ENCODE assay signal across 23 cellular contexts in genomic region chr21:28627691-28628090, GRCh38.
A peak's percentile ranks its signal among the peaks of the same experiment; 100 is the strongest.
DNase-seq lines count a peak whose midpoint lies in the region; ATAC-seq and TF ChIP-seq lines count a peak whose summit lies in the region.
"Had no signal": no experiment of that assay in that cellular context is flagged by ENCODE, and none has a peak within 500 bp of the region (broad histone marks: within the 10 kb centered on the region; RNA-seq: fewer than 3 reads in every experiment).

No MANE protein-coding gene starts in this region.

- H3K9me3 ChIP-seq in SK-N-SH (peaks cover under 1% of the 10 kb centered on the region; the same call in 1 of the 2 replicates), fibroblast of lung (ENCODE audit: control insufficient read depth, insufficient read depth, low read depth, low read length) (no peaks in the 10 kb centered on the region), vagina (no peaks in the 10 kb centered on the region)
- H3K9me3 ChIP-seq: ovary, right atrium auricular region had no signal

- POLR2A ChIA-PET in SK-N-SH (lab: Yijun Ruan, JAX): no interaction called here

- peak overlapping the region; percentile 23; the same call in 1 of the 2 replicates for H2AFZ ChIP-seq in SK-N-SH (ENCODE audit: low read depth)
- H2AFZ ChIP-seq in fibroblast of lung (ENCODE audit: low read length): peak overlapping the region; percentile 25

- CTCF ChIA-PET in SK-N-SH (lab: Yijun Ruan, JAX): no interaction called here

- H3K9ac ChIP-seq in SK-N-SH: no peak overlapping the region
- H3K9ac ChIP-seq in fibroblast of lung (ENCODE audit: insufficient read depth, low read length): no peak overlapping the region
- H3K9ac ChIP-seq: BLaER1 had no signal

- no peak for TF ChIP-seq POLR2A in vagina (IDR thresholded peaks at IDR 0.05)

- no peaks in the 10 kb centered on the region for H3K27me3 ChIP-seq in SK-N-SH (ENCODE audit: insufficient read depth)
- no peaks in the 10 kb centered on the region for H3K27me3 ChIP-seq in fibroblast of lung (ENCODE audit: control insufficient read depth, insufficient read depth, low read length)
- H3K27me3 ChIP-seq in vagina: no peaks in the 10 kb centered on the region
- H3K27me3 ChIP-seq: BLaER1, ovary, right atrium auricular region had no signal

- no peaks in the 10 kb centered on the region for H3K9me2 ChIP-seq in SK-N-SH

- intact Hi-C loops in vagina (cut with DNase I): no loop called here

- no peak for ATAC-seq in GM19455 (IDR thresholded peaks at IDR 0.05; ENCODE audit: unreplicated experiment)
- no peak for ATAC-seq in HG02938 (IDR thresholded peaks at IDR 0.05; ENCODE audit: unreplicated experiment)
- ATAC-seq: activated CD8-positive, alpha-beta memory T cell treated with anti-CD3 and anti-CD28 coated beads, Interleukin-2, amount 10 ng/mL, durations not matched to agents 7 days and 5 days; HCT116; K562; left lobe of liver; naive thymus-derived CD4-positive, alpha-beta T cell had no signal

- no peak for TF ChIP-seq EP300 in SK-N-SH (IDR thresholded peaks at IDR 0.05; ENCODE audit: borderline replicate concordance in 1 of 2, low read depth in 1 of 2, low read length in 1 of 2)

- H3K4me3 ChIP-seq in SK-N-SH (ENCODE audit: low read depth in 2 of 2, low read length in 1 of 2) (peak overlapping the region in 1 of 2 experiments; percentile 18; a peak in 1 of 4 replicates), fibroblast of lung (replicated peaks in 1 of 4; ENCODE audit: control extremely low read depth in 1 of 4, insufficient read depth in 1 of 4, low read depth in 3 of 4, low read length in 4 of 4) (no peak overlapping the region), vagina (no peak overlapping the region)
- H3K4me3 ChIP-seq: BLaER1, K562, ovary, right atrium auricular region had no signal

- DNase-seq in NCI-H82 (lab: John Stamatoyannopoulos, UW) (peak; percentile 7), NCI-H82 treated with DMSO at 0.1 percent for 48 hours (lab: John Stamatoyannopoulos, UW; ENCODE audit: unreplicated experiment) (no peak), SK-N-SH (no peak), fibroblast of lung (ENCODE audit: low read depth in 2 of 2) (no peak), vagina (ENCODE audit: extremely low spot score in 2 of 2) (no peak)
- no peak for DNase-seq in stimulated activated CD4-positive, alpha-beta T cell treated with anti-CD3 and anti-CD28 coated beads, Interleukin-2, amount 100 ng/mL, for 24 hours
- DNase-seq: activated CD4-positive, alpha-beta T cell treated with anti-CD3 and anti-CD28 coated beads, Interleukin-2, amount 10 ng/mL, durations not matched to agents 24 days and 14 days; activated CD8-positive, alpha-beta memory T cell treated with anti-CD3 and anti-CD28 coated beads, Interleukin-2, amount 10 ng/mL, durations not matched to agents 7 days and 5 days; effector memory CD4-positive, alpha-beta T cell; head of caudate nucleus; naive thymus-derived CD4-positive, alpha-beta T cell; NCI-H1694 treated with DMSO at 0.1 percent for 48 hours; NCI-H2227 treated with DMSO at 0.1 percent for 48 hours; NCI-H748 treated with DMSO at 0.1 percent for 48 hours; ovary; Right ventricle myocardium superior had no signal

- no peaks in the 10 kb centered on the region for H3K36me3 ChIP-seq in SK-N-SH (replicated peaks in 1 of 2; ENCODE audit: control insufficient read depth in 1 of 2, insufficient read depth in 2 of 2, low read length in 1 of 2)
- H3K36me3 ChIP-seq in fibroblast of lung (ENCODE audit: control insufficient read depth, insufficient read depth, low read length): no peaks in the 10 kb centered on the region
- no peaks in the 10 kb centered on the region for H3K36me3 ChIP-seq in vagina
- H3K36me3 ChIP-seq: BLaER1, ovary, right atrium auricular region had no signal

- H3K79me2 ChIP-seq in SK-N-SH (ENCODE audit: insufficient read depth) (no peaks in the 10 kb centered on the region), fibroblast of lung (ENCODE audit: control insufficient read depth, insufficient read depth, low read length) (no peaks in the 10 kb centered on the region)

- H3K27ac ChIP-seq in SK-N-SH (ENCODE audit: low read depth in 2 of 2, low read length in 1 of 2) (peak overlapping the region in 1 of 2 experiments; percentile 25; a peak in 1 of 4 replicates), fibroblast of lung (ENCODE audit: insufficient read depth, low read length) (no peak overlapping the region), vagina (peak overlapping the region; percentile 20)
- H3K27ac ChIP-seq: BLaER1, ovary, right atrium auricular region had no signal

- H4K20me1 ChIP-seq in SK-N-SH (ENCODE audit: insufficient read depth) (no peaks in the 10 kb centered on the region), fibroblast of lung (ENCODE audit: control insufficient read depth, extremely low read depth, insufficient read depth, low read length) (no peaks in the 10 kb centered on the region)
- H4K20me1 ChIP-seq: BLaER1 had no signal

- H3K4me2 ChIP-seq in SK-N-SH: peak overlapping the region; percentile 41
- no peak overlapping the region for H3K4me2 ChIP-seq in fibroblast of lung (ENCODE audit: extremely low read depth, insufficient read depth, low read length)
- H3K4me2 ChIP-seq: BLaER1 had no signal

- H3K4me1 ChIP-seq in SK-N-SH (ENCODE audit: control insufficient read depth in 1 of 2, insufficient read depth in 2 of 2, low read depth in 1 of 2, low read length in 1 of 2) (peaks cover 3 to 10% of the 10 kb centered on the region in 2 experiments), fibroblast of lung (ENCODE audit: control insufficient read depth, extremely low read depth, insufficient read depth, low read length) (peaks cover 2% of the 10 kb centered on the region), vagina (peaks cover 14% of the 10 kb centered on the region)
- H3K4me1 ChIP-seq: BLaER1 had no signal

- TF ChIP-seq CTCF in SK-N-SH (IDR thresholded peaks at IDR 0.05) (no peak), fibroblast of lung (conservative IDR thresholded peaks at IDR 0.05 in 1 of 2, IDR thresholded peaks at IDR 0.05 in 1 of 2; ENCODE audit: low read depth in 1 of 2, low read length in 2 of 2) (no peak), vagina (IDR thresholded peaks at IDR 0.05) (no peak)

- H3F3A ChIP-seq in SK-N-SH (replicated peaks; ENCODE audit: insufficient read depth): peaks cover 16% of the 10 kb centered on the region

- TF ChIP-seq RAD21 in SK-N-SH (IDR thresholded peaks at IDR 0.05; ENCODE audit: low read length): no peak

TF ChIP-seq in SK-N-SH, 30 proteins besides CTCF, POLR2A, EP300 and RAD21:
- TF ChIP-seq RFX5 (IDR thresholded peaks at IDR 0.05; ENCODE audit: low read length) (no peak), IRF3 (IDR thresholded peaks at IDR 0.05; ENCODE audit: low read depth, low read length) (no peak), USF2 (IDR thresholded peaks at IDR 0.05; ENCODE audit: borderline replicate concordance, low read depth, low read length) (no peak), JUND (IDR thresholded peaks at IDR 0.05) (no peak), GATA2 (CRISPR knock-in tag; IDR thresholded peaks at IDR 0.05) (no peak)
- TF ChIP-seq, protein P1, sequence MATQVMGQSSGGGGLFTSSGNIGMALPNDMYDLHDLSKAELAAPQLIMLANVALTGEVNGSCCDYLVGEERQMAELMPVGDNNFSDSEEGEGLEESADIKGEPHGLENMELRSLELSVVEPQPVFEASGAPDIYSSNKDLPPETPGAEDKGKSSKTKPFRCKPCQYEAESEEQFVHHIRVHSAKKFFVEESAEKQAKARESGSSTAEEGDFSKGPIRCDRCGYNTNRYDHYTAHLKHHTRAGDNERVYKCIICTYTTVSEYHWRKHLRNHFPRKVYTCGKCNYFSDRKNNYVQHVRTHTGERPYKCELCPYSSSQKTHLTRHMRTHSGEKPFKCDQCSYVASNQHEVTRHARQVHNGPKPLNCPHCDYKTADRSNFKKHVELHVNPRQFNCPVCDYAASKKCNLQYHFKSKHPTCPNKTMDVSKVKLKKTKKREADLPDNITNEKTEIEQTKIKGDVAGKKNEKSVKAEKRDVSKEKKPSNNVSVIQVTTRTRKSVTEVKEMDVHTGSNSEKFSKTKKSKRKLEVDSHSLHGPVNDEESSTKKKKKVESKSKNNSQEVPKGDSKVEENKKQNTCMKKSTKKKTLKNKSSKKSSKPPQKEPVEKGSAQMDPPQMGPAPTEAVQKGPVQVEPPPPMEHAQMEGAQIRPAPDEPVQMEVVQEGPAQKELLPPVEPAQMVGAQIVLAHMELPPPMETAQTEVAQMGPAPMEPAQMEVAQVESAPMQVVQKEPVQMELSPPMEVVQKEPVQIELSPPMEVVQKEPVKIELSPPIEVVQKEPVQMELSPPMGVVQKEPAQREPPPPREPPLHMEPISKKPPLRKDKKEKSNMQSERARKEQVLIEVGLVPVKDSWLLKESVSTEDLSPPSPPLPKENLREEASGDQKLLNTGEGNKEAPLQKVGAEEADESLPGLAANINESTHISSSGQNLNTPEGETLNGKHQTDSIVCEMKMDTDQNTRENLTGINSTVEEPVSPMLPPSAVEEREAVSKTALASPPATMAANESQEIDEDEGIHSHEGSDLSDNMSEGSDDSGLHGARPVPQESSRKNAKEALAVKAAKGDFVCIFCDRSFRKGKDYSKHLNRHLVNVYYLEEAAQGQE (IDR thresholded peaks at IDR 0.05; ENCODE audit: low read depth, low read length): no peak
